1 cellular context compared by ENCODE assay signal in genomic region chr12:65494537-65494936, GRCh38.
TF ChIP-seq lines count a peak whose summit lies in the region.

No MANE protein-coding gene starts in this region.

TF ChIP-seq in A549, 52 proteins besides CTCF, POLR2A, EP300 and RAD21 (continued from another document):
- no peak for TF ChIP-seq REST (IDR thresholded peaks at IDR 0.05)
- TF ChIP-seq MYC (IDR thresholded peaks at IDR 0.05; ENCODE audit: borderline replicate concordance, low read length) = no peak
- TF ChIP-seq ESRRA (IDR thresholded peaks at IDR 0.05; ENCODE audit: borderline replicate concordance, low read length) = no peak
- TF ChIP-seq GATA3 (IDR thresholded peaks at IDR 0.05; ENCODE audit: borderline replicate concordance) = no peak
- no peak for TF ChIP-seq RARB (CRISPR knock-in tag; IDR thresholded peaks at IDR 0.05)
- no peak for TF ChIP-seq JUNB (IDR thresholded peaks at IDR 0.05)
TF ChIP-seq in A549: peak in this region for 0.
